ENCODE assay signal across 8 cellular contexts in genomic region chr9:86354048-86354881, GRCh38. TPM values are rescaled to one million over a fixed set of nuclear protein-coding genes. Genes with fewer than 3 reads are reported as not detected.
A peak's percentile ranks its signal among the peaks of the same experiment; 100 is the strongest.
DNase-seq lines count a peak whose midpoint lies in the region; ATAC-seq, FAIRE-seq and TF ChIP-seq lines count a peak whose summit lies in the region.

A gene with protein sequence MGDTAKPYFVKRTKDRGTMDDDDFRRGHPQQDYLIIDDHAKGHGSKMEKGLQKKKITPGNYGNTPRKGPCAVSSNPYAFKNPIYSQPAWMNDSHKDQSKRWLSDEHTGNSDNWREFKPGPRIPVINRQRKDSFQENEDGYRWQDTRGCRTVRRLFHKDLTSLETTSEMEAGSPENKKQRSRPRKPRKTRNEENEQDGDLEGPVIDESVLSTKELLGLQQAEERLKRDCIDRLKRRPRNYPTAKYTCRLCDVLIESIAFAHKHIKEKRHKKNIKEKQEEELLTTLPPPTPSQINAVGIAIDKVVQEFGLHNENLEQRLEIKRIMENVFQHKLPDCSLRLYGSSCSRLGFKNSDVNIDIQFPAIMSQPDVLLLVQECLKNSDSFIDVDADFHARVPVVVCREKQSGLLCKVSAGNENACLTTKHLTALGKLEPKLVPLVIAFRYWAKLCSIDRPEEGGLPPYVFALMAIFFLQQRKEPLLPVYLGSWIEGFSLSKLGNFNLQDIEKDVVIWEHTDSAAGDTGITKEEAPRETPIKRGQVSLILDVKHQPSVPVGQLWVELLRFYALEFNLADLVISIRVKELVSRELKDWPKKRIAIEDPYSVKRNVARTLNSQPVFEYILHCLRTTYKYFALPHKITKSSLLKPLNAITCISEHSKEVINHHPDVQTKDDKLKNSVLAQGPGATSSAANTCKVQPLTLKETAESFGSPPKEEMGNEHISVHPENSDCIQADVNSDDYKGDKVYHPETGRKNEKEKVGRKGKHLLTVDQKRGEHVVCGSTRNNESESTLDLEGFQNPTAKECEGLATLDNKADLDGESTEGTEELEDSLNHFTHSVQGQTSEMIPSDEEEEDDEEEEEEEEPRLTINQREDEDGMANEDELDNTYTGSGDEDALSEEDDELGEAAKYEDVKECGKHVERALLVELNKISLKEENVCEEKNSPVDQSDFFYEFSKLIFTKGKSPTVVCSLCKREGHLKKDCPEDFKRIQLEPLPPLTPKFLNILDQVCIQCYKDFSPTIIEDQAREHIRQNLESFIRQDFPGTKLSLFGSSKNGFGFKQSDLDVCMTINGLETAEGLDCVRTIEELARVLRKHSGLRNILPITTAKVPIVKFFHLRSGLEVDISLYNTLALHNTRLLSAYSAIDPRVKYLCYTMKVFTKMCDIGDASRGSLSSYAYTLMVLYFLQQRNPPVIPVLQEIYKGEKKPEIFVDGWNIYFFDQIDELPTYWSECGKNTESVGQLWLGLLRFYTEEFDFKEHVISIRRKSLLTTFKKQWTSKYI (N-terminal part only) (minus strand): TSS chr9:86354410. CDS start chr9:86353199, 1,211 bp downstream.

- TF ChIP-seq POLR2A in esophagus squamous epithelium (IDR thresholded peaks at IDR 0.05), result peak in 3 of 4 donors; percentile 70 to 92 (median 82)

- H3K4me1 ChIP-seq in KMS-11 (ENCODE audit: low read depth, poor library complexity, severe bottlenecking) (peaks cover 36% of the 10 kb centered on the region), esophagus squamous epithelium (peaks cover 0 to 61% (median 39%) of the 10 kb centered on the region in 3 donors)

- H3K27me3 Mint-ChIP-seq in activated T-cell treated with anti-CD3 and anti-CD28 coated beads, Interleukin-2, amount 50 U/mL, for 72 hours (ENCODE audit: low read depth), result no peaks in the 10 kb centered on the region

- peaks cover 10 to 15% of the 10 kb centered on the region in 2 donors for H3K36me3 Mint-ChIP-seq in activated T-cell treated with anti-CD3 and anti-CD28 coated beads, Interleukin-2, amount 50 U/mL, for 72 hours (ENCODE audit: insufficient read depth in 2 of 2)

- peaks cover 4% of the 10 kb centered on the region; the same call in 1 of the 2 replicates for H3K36me3 ChIP-seq in KMS-11 (ENCODE audit: insufficient read depth)
- H3K36me3 ChIP-seq in esophagus squamous epithelium, result peaks cover 0 to 31% (median 0%) of the 10 kb centered on the region in 3 donors

- H3K27me3 ChIP-seq in KMS-11 (ENCODE audit: insufficient read depth, low read depth), result no peaks in the 10 kb centered on the region
- no peaks in the 10 kb centered on the region for H3K27me3 ChIP-seq in esophagus squamous epithelium

- no peak for FAIRE-seq in RCC 7860 (lab: Jason Lieb, UNC)

- peak within 1 kb of the TSS; percentile 97 for H3K27ac Mint-ChIP-seq in activated T-cell treated with anti-CD3 and anti-CD28 coated beads, Interleukin-2, amount 50 U/mL, for 72 hours

- DNase-seq in DMS79 treated with DMSO at 0.1 percent for 48 hours (lab: John Stamatoyannopoulos, UW), result peak; percentile 74
- peak; percentile 85 for DNase-seq in RCC 7860 (ENCODE audit: low spot score)
- DNase-seq in activated T-cell treated with anti-CD3 and anti-CD28 coated beads, Interleukin-2, amount 50 U/mL, for 72 hours, result peak; percentile 95 to 98
- DNase-seq in esophagus squamous epithelium (lab: John Stamatoyannopoulos, UW), result peak; percentile 71
- DNase-seq in myocyte (ENCODE audit: low read depth), result peak; percentile 98
- peak; percentile 82 to 90 for DNase-seq in stimulated activated CD8-positive, alpha-beta memory T cell treated with anti-CD3 and anti-CD28 coated beads, Interleukin-7, amount 100 ng/mL, for 4 hours (ENCODE audit: low read depth in 2 of 2)

- no peaks in the 10 kb centered on the region for H4K20me1 ChIP-seq in KMS-11 (ENCODE audit: insufficient read depth)

- peaks cover 49% of the 10 kb centered on the region for H3K79me2 ChIP-seq in KMS-11 (ENCODE audit: insufficient read depth, low read depth)

- H3K4me1 Mint-ChIP-seq in activated T-cell treated with anti-CD3 and anti-CD28 coated beads, Interleukin-2, amount 50 U/mL, for 72 hours (ENCODE audit: low read depth), result peaks cover 41% of the 10 kb centered on the region

- TF ChIP-seq CTCF in KMS-11 (conservative IDR thresholded peaks at IDR 0.05; ENCODE audit: low read depth, low read length) (no peak), esophagus squamous epithelium (IDR thresholded peaks at IDR 0.05) (peak in 1 of 6 experiments; percentile 5)

- no peaks in the 10 kb centered on the region for H3K9me3 ChIP-seq in esophagus squamous epithelium

- WGBS in esophagus squamous epithelium, 2 donors, result 0% methylated on average over 9 to 38 of the region's 85 CpGs

- peak within 1 kb of the TSS; percentile 68 for H2AFZ ChIP-seq in KMS-11 (ENCODE audit: low read depth)

- peak; percentile 73 for ATAC-seq in GM21786 (IDR thresholded peaks at IDR 0.05; ENCODE audit: unreplicated experiment)
- ATAC-seq in activated T-cell treated with anti-CD3 and anti-CD28 coated beads, Interleukin-2, amount 50 U/mL, for 72 hours (replicated peaks in 1 of 2), result peak; percentile 91 to 92

- peak within 1 kb of the TSS; percentile 68 for H3K9ac ChIP-seq in KMS-11

- intact Hi-C loops in esophagus squamous epithelium (cut with DNase I), result loop anchor here (10.0 kb wide), 1 partner anchor 69 kb away; the partner anchor contains the start of gene ISCA1

- H3K4me2 ChIP-seq in KMS-11, result peak within 1 kb of the TSS; percentile 100

- peak within 1 kb of the TSS; percentile 93 to 99 for H3K4me3 Mint-ChIP-seq in activated T-cell treated with anti-CD3 and anti-CD28 coated beads, Interleukin-2, amount 50 U/mL, for 72 hours

- no peak within 1 kb of the TSS for H3K4me3 ChIP-seq in KMS-11 (IDR thresholded peaks at IDR 0.05; ENCODE audit: insufficient read depth, low read depth, low read length)
- peak within 1 kb of the TSS; percentile 81 to 98 (median 88) for H3K4me3 ChIP-seq in esophagus squamous epithelium

- H3K27ac ChIP-seq in KMS-11, result peak within 1 kb of the TSS; percentile 79
- peak within 1 kb of the TSS; percentile 96 to 99 (median 99) for H3K27ac ChIP-seq in esophagus squamous epithelium

- H3K9me3 Mint-ChIP-seq in activated T-cell treated with anti-CD3 and anti-CD28 coated beads, Interleukin-2, amount 50 U/mL, for 72 hours, result no peaks in the 10 kb centered on the region

RNA-seq across cellular contexts. Expression of the gene that starts here (rescaled TPM):
- total RNA-seq in activated T-cell treated with anti-CD3 and anti-CD28 coated beads, Interleukin-2, amount 50 U/mL, for 72 hours, result 10 to 100 TPM; 39.6 to 49.9 TPM
- total RNA-seq in esophagus squamous epithelium (10 to 100 TPM; 34.3 to 71.0 (median 54.9) TPM), myocyte (28.6 and 33.0 TPM in 2 replicates)
- polyA plus RNA-seq in myocyte (2012), result 10.0 TPM
